ENCODE assay signal across 35 cellular contexts in genomic region chr2:50849205-50849604, GRCh38.
"Had no signal": no experiment of that assay in that cellular context is flagged by ENCODE, and none has a peak within 500 bp of the region (broad histone marks: within the 10 kb centered on the region; RNA-seq: fewer than 3 reads in every experiment).

No MANE protein-coding gene starts in this region.

- DNase-seq: activated CD4-positive, alpha-beta T cell treated with anti-CD3 and anti-CD28 coated beads, Interleukin-2, amount 10 ng/mL, durations not matched to agents 24 days and 14 days; activated CD4-positive, alpha-beta T cell treated with anti-CD3 and anti-CD28 coated beads, Interleukin-2, amount 50 U/mL, for 4 hours; activated CD8-positive, alpha-beta T cell treated with anti-CD3 and anti-CD28 coated beads for 36 hours; activated effector memory CD4-positive, alpha-beta T cell treated with anti-CD3 and anti-CD28 coated beads, Interleukin-2, amount 50 U/mL, for 16 hours; activated naive CD4-positive, alpha-beta T cell; activated naive CD4-positive, alpha-beta T cell treated with anti-CD3 and anti-CD28 coated beads, Interleukin-2, amount 50 U/mL, for 16 hours; activated naive CD8-positive, alpha-beta T cell treated with anti-CD3 and anti-CD28 coated beads for 36 hours; activated T-cell treated with anti-CD3 and anti-CD28 coated beads, Interleukin-2, amount 50 U/mL, for 1 hour; activated T-cell treated with anti-CD3 and anti-CD28 coated beads, Interleukin-2, amount 50 U/mL, for 72 hours; amniotic stem cell; aorta; brain microvascular endothelial cell; central memory CD4-positive, alpha-beta T cell; MM.1S; MV-4-11; NCI-H1092; NCI-H1436 treated with DMSO at 0.1 percent for 48 hours; NCI-H1694 treated with DMSO at 0.1 percent for 48 hours; NCI-H2029; NCI-H510A; NCI-H526; NCI-H748 treated with DMSO at 0.1 percent for 48 hours; NK-92 treated with Interleukin-12 subunit alpha and Interleukin-12 subunit beta, amount 100 ng/mL, for 24 hours; PC-3; Peyer's patch; RPMI8226; SIG-M5; SW 1271; T-helper 1 cell; T-helper 2 cell; T-helper 9 cell; WERI-Rb-1 had no signal

- H3K27ac Mint-ChIP-seq: activated CD4-positive, alpha-beta T cell treated with anti-CD3 and anti-CD28 coated beads, Interleukin-2, amount 10 ng/mL, durations not matched to agents 24 days and 14 days; activated CD8-positive, alpha-beta T cell treated with anti-CD3 and anti-CD28 coated beads for 36 hours; activated naive CD8-positive, alpha-beta T cell treated with anti-CD3 and anti-CD28 coated beads for 36 hours; activated T-cell treated with anti-CD3 and anti-CD28 coated beads, Interleukin-2, amount 50 U/mL, for 72 hours; activated T-helper 17 cell treated with anti-CD3 and anti-CD28 coated beads, Interleukin-2, amount 50 U/mL, for 72 hours had no signal

- ATAC-seq: activated CD8-positive, alpha-beta T cell treated with anti-CD3 and anti-CD28 coated beads for 36 hours; activated T-cell treated with anti-CD3 and anti-CD28 coated beads, Interleukin-2, amount 50 U/mL, for 72 hours; activated T-helper 17 cell treated with anti-CD3 and anti-CD28 coated beads, Interleukin-2, amount 50 U/mL, for 72 hours; PC-3; Right ventricle myocardium inferior had no signal

- H3K4me1 Mint-ChIP-seq: activated CD4-positive, alpha-beta T cell treated with anti-CD3 and anti-CD28 coated beads, Interleukin-2, amount 10 ng/mL, durations not matched to agents 24 days and 14 days; activated naive CD8-positive, alpha-beta T cell treated with anti-CD3 and anti-CD28 coated beads for 36 hours; activated T-helper 17 cell treated with anti-CD3 and anti-CD28 coated beads, Interleukin-2, amount 50 U/mL, for 72 hours had no signal

- H3K9me3 ChIP-seq: Peyer's patch had no signal

- H3K9me3 Mint-ChIP-seq: activated CD8-positive, alpha-beta T cell treated with anti-CD3 and anti-CD28 coated beads for 36 hours had no signal

- H3K27me3 ChIP-seq: brain microvascular endothelial cell, Peyer's patch had no signal

- H3K4me1 ChIP-seq: Peyer's patch had no signal

- H3K27ac ChIP-seq: brain microvascular endothelial cell, KMS-11, Peyer's patch, WERI-Rb-1 had no signal

- H3K27me3 Mint-ChIP-seq: activated CD4-positive, alpha-beta T cell treated with anti-CD3 and anti-CD28 coated beads, Interleukin-2, amount 10 ng/mL, durations not matched to agents 24 days and 14 days; activated CD8-positive, alpha-beta T cell treated with anti-CD3 and anti-CD28 coated beads for 36 hours; activated naive CD8-positive, alpha-beta T cell treated with anti-CD3 and anti-CD28 coated beads for 36 hours; activated T-helper 17 cell treated with anti-CD3 and anti-CD28 coated beads, Interleukin-2, amount 50 U/mL, for 72 hours had no signal

- H3K36me3 Mint-ChIP-seq: activated naive CD8-positive, alpha-beta T cell treated with anti-CD3 and anti-CD28 coated beads for 36 hours had no signal

- H3K4me3 Mint-ChIP-seq: activated CD4-positive, alpha-beta T cell treated with anti-CD3 and anti-CD28 coated beads, Interleukin-2, amount 10 ng/mL, durations not matched to agents 24 days and 14 days; activated CD8-positive, alpha-beta T cell treated with anti-CD3 and anti-CD28 coated beads for 36 hours; activated naive CD8-positive, alpha-beta T cell treated with anti-CD3 and anti-CD28 coated beads for 36 hours; activated T-cell treated with anti-CD3 and anti-CD28 coated beads, Interleukin-2, amount 50 U/mL, for 72 hours; activated T-helper 17 cell treated with anti-CD3 and anti-CD28 coated beads, Interleukin-2, amount 50 U/mL, for 72 hours had no signal

- H3K4me3 ChIP-seq: Peyer's patch had no signal

- H3K36me3 ChIP-seq: brain microvascular endothelial cell, Peyer's patch, WERI-Rb-1 had no signal
